2 cellular contexts compared by ENCODE assay signal in the genomic region with DNA sequence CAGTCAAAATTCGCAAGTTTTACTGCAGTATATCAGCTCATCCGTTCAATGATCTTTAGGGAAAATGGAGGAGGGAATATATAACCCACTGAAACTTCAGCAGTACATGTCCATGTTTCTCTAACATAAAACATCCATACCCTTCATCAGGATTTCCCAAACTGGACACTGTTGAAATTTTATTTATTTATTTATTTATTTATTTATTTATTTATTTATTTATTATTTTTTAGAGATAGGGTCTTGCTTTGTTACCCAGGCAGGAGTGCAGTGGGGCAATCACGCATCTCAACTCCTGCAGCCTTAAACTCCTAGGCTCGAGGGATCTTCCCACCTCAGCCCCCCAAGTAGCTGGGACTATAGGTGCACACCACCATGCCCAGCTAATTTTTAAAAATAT.
A peak's percentile ranks its signal among the peaks of the same experiment; 100 is the strongest.
TF ChIP-seq lines count a peak whose summit lies in the region.

No MANE protein-coding gene starts in this region.

TF ChIP-seq in A549, 52 proteins besides CTCF, POLR2A, EP300 and RAD21 (continued from another document):
- TF ChIP-seq, protein P1, sequence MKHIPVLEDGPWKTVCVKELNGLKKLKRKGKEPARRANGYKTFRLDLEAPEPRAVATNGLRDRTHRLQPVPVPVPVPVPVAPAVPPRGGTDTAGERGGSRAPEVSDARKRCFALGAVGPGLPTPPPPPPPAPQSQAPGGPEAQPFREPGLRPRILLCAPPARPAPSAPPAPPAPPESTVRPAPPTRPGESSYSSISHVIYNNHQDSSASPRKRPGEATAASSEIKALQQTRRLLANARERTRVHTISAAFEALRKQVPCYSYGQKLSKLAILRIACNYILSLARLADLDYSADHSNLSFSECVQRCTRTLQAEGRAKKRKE (CRISPR knock-in tag; IDR thresholded peaks at IDR 0.05; ENCODE audit: low read depth): no peak
- TF ChIP-seq MYC (IDR thresholded peaks at IDR 0.05; ENCODE audit: borderline replicate concordance, low read length): no peak
- TF ChIP-seq, protein P2, sequence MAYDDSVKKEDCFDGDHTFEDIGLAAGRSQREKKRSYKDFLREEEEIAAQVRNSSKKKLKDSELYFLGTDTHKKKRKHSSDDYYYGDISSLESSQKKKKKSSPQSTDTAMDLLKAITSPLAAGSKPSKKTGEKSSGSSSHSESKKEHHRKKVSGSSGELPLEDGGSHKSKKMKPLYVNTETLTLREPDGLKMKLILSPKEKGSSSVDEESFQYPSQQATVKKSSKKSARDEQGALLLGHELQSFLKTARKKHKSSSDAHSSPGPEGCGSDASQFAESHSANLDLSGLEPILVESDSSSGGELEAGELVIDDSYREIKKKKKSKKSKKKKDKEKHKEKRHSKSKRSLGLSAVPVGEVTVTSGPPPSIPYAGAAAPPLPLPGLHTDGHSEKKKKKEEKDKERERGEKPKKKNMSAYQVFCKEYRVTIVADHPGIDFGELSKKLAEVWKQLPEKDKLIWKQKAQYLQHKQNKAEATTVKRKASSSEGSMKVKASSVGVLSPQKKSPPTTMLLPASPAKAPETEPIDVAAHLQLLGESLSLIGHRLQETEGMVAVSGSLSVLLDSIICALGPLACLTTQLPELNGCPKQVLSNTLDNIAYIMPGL (CRISPR knock-in tag; IDR thresholded peaks at IDR 0.05; ENCODE audit: borderline replicate concordance): no peak

TF ChIP-seq in HEK293, 187 proteins besides CTCF, POLR2A, EP300 and RAD21:
- TF ChIP-seq, protein P3, sequence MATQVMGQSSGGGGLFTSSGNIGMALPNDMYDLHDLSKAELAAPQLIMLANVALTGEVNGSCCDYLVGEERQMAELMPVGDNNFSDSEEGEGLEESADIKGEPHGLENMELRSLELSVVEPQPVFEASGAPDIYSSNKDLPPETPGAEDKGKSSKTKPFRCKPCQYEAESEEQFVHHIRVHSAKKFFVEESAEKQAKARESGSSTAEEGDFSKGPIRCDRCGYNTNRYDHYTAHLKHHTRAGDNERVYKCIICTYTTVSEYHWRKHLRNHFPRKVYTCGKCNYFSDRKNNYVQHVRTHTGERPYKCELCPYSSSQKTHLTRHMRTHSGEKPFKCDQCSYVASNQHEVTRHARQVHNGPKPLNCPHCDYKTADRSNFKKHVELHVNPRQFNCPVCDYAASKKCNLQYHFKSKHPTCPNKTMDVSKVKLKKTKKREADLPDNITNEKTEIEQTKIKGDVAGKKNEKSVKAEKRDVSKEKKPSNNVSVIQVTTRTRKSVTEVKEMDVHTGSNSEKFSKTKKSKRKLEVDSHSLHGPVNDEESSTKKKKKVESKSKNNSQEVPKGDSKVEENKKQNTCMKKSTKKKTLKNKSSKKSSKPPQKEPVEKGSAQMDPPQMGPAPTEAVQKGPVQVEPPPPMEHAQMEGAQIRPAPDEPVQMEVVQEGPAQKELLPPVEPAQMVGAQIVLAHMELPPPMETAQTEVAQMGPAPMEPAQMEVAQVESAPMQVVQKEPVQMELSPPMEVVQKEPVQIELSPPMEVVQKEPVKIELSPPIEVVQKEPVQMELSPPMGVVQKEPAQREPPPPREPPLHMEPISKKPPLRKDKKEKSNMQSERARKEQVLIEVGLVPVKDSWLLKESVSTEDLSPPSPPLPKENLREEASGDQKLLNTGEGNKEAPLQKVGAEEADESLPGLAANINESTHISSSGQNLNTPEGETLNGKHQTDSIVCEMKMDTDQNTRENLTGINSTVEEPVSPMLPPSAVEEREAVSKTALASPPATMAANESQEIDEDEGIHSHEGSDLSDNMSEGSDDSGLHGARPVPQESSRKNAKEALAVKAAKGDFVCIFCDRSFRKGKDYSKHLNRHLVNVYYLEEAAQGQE (tag by site-specific recombination; IDR thresholded peaks at IDR 0.05): 0 out of 2 replicates have a peak, but pooled peaks have one; percentile 30
- TF ChIP-seq, protein P4, sequence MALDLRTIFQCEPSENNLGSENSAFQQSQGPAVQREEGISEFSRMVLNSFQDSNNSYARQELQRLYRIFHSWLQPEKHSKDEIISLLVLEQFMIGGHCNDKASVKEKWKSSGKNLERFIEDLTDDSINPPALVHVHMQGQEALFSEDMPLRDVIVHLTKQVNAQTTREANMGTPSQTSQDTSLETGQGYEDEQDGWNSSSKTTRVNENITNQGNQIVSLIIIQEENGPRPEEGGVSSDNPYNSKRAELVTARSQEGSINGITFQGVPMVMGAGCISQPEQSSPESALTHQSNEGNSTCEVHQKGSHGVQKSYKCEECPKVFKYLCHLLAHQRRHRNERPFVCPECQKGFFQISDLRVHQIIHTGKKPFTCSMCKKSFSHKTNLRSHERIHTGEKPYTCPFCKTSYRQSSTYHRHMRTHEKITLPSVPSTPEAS (tag by site-specific recombination; IDR thresholded peaks at IDR 0.05): no peak
- TF ChIP-seq ZNF623 (tag by site-specific recombination; IDR thresholded peaks at IDR 0.05) (peak; percentile 37; the same call in 1 of the 2 replicates), ZBTB21 (tag by site-specific recombination; IDR thresholded peaks at IDR 0.05) (no peak), OVOL3 (tag by site-specific recombination; IDR thresholded peaks at IDR 0.05) (no peak), ZNF394 (tag by site-specific recombination; IDR thresholded peaks at IDR 0.05; ENCODE audit: borderline replicate concordance) (peak; percentile 50; the same call in 1 of the 2 replicates), ZSCAN23 (tag by site-specific recombination; IDR thresholded peaks at IDR 0.05) (no peak), RBAK (tag by site-specific recombination; IDR thresholded peaks at IDR 0.05) (no peak), ZNF426 (tag by site-specific recombination; IDR thresholded peaks at IDR 0.05) (peak; percentile 63), PRDM1 (tag by site-specific recombination; IDR thresholded peaks at IDR 0.05) (no peak), ZNF621 (tag by site-specific recombination; IDR thresholded peaks at IDR 0.05) (no peak), ZNF2 (tag by site-specific recombination; IDR thresholded peaks at IDR 0.05) (no peak), ZNF555 (tag by site-specific recombination; conservative IDR thresholded peaks at IDR 0.05) (peak; percentile 70), ZBTB17 (tag by site-specific recombination; IDR thresholded peaks at IDR 0.05) (no peak), SP3 (tag by site-specific recombination; IDR thresholded peaks at IDR 0.05) (no peak)
- TF ChIP-seq, protein P5, sequence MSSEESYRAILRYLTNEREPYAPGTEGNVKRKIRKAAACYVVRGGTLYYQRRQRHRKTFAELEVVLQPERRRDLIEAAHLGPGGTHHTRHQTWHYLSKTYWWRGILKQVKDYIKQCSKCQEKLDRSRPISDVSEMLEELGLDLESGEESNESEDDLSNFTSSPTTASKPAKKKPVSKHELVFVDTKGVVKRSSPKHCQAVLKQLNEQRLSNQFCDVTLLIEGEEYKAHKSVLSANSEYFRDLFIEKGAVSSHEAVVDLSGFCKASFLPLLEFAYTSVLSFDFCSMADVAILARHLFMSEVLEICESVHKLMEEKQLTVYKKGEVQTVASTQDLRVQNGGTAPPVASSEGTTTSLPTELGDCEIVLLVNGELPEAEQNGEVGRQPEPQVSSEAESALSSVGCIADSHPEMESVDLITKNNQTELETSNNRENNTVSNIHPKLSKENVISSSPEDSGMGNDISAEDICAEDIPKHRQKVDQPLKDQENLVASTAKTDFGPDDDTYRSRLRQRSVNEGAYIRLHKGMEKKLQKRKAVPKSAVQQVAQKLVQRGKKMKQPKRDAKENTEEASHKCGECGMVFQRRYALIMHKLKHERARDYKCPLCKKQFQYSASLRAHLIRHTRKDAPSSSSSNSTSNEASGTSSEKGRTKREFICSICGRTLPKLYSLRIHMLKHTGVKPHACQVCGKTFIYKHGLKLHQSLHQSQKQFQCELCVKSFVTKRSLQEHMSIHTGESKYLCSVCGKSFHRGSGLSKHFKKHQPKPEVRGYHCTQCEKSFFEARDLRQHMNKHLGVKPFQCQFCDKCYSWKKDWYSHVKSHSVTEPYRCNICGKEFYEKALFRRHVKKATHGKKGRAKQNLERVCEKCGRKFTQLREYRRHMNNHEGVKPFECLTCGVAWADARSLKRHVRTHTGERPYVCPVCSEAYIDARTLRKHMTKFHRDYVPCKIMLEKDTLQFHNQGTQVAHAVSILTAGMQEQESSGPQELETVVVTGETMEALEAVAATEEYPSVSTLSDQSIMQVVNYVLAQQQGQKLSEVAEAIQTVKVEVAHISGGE (tag by site-specific recombination; conservative IDR thresholded peaks at IDR 0.05; ENCODE audit: low read depth): peak; percentile 68
- TF ChIP-seq, protein P6, sequence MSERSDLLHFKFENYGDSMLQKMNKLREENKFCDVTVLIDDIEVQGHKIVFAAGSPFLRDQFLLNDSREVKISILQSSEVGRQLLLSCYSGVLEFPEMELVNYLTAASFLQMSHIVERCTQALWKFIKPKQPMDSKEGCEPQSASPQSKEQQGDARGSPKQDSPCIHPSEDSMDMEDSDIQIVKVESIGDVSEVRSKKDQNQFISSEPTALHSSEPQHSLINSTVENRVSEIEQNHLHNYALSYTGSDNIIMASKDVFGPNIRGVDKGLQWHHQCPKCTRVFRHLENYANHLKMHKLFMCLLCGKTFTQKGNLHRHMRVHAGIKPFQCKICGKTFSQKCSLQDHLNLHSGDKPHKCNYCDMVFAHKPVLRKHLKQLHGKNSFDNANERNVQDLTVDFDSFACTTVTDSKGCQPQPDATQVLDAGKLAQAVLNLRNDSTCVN (tag by site-specific recombination; optimal IDR thresholded peaks at IDR 0.05): no peak
- TF ChIP-seq, protein P7, sequence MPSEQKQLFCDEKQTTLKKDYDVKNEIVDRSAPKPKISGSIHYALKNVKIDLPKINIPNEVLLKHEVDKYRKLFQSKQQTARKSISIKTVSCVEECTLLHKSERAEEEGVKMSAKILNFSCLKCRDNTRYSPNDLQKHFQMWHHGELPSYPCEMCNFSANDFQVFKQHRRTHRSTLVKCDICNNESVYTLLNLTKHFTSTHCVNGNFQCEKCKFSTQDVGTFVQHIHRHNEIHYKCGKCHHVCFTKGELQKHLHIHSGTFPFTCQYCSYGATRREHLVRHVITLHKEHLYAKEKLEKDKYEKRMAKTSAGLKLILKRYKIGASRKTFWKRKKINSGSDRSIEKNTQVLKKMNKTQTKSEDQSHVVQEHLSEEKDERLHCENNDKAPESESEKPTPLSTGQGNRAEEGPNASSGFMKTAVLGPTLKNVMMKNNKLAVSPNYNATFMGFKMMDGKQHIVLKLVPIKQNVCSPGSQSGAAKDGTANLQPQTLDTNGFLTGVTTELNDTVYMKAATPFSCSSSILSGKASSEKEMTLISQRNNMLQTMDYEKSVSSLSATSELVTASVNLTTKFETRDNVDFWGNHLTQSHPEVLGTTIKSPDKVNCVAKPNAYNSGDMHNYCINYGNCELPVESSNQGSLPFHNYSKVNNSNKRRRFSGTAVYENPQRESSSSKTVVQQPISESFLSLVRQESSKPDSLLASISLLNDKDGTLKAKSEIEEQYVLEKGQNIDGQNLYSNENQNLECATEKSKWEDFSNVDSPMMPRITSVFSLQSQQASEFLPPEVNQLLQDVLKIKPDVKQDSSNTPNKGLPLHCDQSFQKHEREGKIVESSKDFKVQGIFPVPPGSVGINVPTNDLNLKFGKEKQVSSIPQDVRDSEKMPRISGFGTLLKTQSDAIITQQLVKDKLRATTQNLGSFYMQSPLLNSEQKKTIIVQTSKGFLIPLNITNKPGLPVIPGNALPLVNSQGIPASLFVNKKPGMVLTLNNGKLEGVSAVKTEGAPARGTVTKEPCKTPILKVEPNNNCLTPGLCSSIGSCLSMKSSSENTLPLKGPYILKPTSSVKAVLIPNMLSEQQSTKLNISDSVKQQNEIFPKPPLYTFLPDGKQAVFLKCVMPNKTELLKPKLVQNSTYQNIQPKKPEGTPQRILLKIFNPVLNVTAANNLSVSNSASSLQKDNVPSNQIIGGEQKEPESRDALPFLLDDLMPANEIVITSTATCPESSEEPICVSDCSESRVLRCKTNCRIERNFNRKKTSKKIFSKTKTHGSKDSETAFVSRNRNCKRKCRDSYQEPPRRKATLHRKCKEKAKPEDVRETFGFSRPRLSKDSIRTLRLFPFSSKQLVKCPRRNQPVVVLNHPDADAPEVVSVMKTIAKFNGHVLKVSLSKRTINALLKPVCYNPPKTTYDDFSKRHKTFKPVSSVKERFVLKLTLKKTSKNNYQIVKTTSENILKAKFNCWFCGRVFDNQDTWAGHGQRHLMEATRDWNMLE (tag by site-specific recombination; conservative IDR thresholded peaks at IDR 0.05; ENCODE audit: low read depth): peak; percentile 69
